ENCODE assay signal across 1 cellular context in the genomic region with DNA sequence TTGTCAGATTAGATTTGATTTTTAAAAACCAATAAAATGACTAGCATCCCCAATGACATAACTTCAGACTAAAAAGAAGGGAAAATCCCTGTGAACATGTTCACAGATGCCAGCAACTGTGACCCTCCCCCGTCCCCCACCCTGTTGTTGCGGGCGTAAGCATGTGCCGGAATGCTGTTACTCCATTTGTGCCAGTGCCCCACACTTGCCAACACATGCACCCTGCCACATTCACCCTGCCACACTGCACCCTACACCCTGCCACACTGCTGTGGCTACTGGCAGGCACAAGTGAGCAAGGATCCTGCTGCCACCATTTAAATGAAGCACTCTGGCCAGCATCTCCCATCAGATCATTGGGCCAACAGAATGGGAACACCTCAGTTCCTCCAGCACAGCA.
TF ChIP-seq lines count a peak whose summit lies in the region.

No MANE protein-coding gene starts in this region.

TF ChIP-seq in IMR-90, 13 proteins besides CTCF, POLR2A, EP300 and RAD21:
- TF ChIP-seq, protein P1, sequence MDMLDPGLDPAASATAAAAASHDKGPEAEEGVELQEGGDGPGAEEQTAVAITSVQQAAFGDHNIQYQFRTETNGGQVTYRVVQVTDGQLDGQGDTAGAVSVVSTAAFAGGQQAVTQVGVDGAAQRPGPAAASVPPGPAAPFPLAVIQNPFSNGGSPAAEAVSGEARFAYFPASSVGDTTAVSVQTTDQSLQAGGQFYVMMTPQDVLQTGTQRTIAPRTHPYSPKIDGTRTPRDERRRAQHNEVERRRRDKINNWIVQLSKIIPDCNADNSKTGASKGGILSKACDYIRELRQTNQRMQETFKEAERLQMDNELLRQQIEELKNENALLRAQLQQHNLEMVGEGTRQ (IDR thresholded peaks at IDR 0.05; ENCODE audit: low read depth, low read length) = no peak
- TF ChIP-seq MAFK (IDR thresholded peaks at IDR 0.05; ENCODE audit: low read depth, low read length) = no peak
- no peak for TF ChIP-seq MAZ (IDR thresholded peaks at IDR 0.05; ENCODE audit: borderline replicate concordance, low read depth, low read length)
- no peak for TF ChIP-seq RCOR1 (IDR thresholded peaks at IDR 0.05; ENCODE audit: insufficient replicate concordance, low read length)
- TF ChIP-seq NFE2L2 (IDR thresholded peaks at IDR 0.05; ENCODE audit: low read depth, low read length) = no peak
